Comparison of ENCODE assay signal across 8 cellular contexts in the genomic region with DNA sequence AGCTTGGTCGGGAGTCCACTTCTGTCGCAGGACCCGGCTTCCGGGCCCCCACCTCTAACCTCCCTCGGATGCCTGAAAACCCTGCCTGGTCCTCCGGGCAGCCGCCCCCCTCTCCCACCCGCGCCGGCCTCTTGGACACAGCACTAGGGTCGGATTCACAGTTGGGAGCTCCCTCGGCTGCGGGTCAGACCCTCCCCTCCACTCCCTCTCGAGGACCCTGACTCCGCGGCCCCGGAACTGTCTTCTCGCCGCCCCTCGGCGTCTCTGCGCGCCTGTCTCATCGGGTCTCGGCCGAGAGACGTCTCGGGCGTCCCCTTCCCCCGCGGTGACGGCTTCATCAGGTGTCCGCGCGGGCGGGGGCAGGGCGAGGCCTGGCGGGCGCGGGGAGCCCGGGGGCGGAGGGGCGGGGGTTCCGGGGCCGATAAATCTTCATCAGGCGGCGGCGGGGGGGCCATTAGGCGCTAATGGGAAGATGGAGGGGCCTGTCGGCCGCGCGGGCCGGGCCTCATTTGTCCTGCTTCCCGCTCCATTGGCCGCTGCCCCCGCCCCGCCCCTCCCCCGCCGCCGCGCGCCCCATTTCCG. TPM values are rescaled to one million over a fixed set of nuclear protein-coding genes. Genes with fewer than 3 reads are reported as not detected.
DNase-seq lines count a peak whose midpoint lies in the region; ATAC-seq and TF ChIP-seq lines count a peak whose summit lies in the region.

No MANE protein-coding gene starts in this region.

- TF ChIP-seq CTCF in MM.1S (IDR thresholded peaks at IDR 0.05; ENCODE audit: low read length): no peak

- peaks cover 0 to 4% (median 0%) of the 10 kb centered on the region in 7 donors for H3K9me3 Mint-ChIP-seq in CD4-positive, CD25-positive, alpha-beta regulatory T cell
- H3K9me3 Mint-ChIP-seq in activated T-cell treated with anti-CD3 and anti-CD28 coated beads, Interleukin-2, amount 50 U/mL, for 72 hours: no peaks in the 10 kb centered on the region

- no peaks in the 10 kb centered on the region for H3K79me2 ChIP-seq in MM.1S (ENCODE audit: low read length)

- H3K9me2 ChIP-seq in MM.1S (replicated peaks; ENCODE audit: insufficient read depth, low read length): no peaks in the 10 kb centered on the region

- WGBS in iPS DF 6.9 (ENCODE audit: insufficient coverage, insufficient read length): no CpG with 5 or more reads among the region's 64 CpGs

- no peaks in the 10 kb centered on the region for H4K20me1 ChIP-seq in MM.1S (ENCODE audit: insufficient read depth, low read length)

- H3K4me2 ChIP-seq in MM.1S (ENCODE audit: low read depth, low read length): peak overlapping the region; percentile 77; the same call in 1 of the 2 replicates

- no peaks in the 10 kb centered on the region for H3K27me3 ChIP-seq in CD4-positive, CD25-positive, alpha-beta regulatory T cell (ENCODE audit: control insufficient read depth, insufficient read depth, low read length)
- H3K27me3 ChIP-seq in MM.1S (replicated peaks; ENCODE audit: insufficient read depth, low read length) (peaks cover 22% of the 10 kb centered on the region), iPS DF 6.9 (ENCODE audit: control insufficient read depth, insufficient read depth, low read length) (peaks cover 34% of the 10 kb centered on the region)

- peaks cover 0 to 55% (median 21%) of the 10 kb centered on the region in 4 donors for H3K4me1 Mint-ChIP-seq in CD4-positive, CD25-positive, alpha-beta regulatory T cell
- peaks cover 54% of the 10 kb centered on the region for H3K4me1 Mint-ChIP-seq in activated T-cell treated with anti-CD3 and anti-CD28 coated beads, Interleukin-2, amount 50 U/mL, for 72 hours (ENCODE audit: low read depth)

- H3K4me3 ChIP-seq in CD4-positive, CD25-positive, alpha-beta regulatory T cell (ENCODE audit: low read depth, low read length): no peak overlapping the region
- H3K4me3 ChIP-seq in MM.1S (ENCODE audit: low read length) (peak overlapping the region; percentile 57; the same call in 1 of the 2 replicates), iPS DF 6.9 (ENCODE audit: low read length) (peak overlapping the region; percentile 61; the same call in 1 of the 2 replicates)

- peak in 1 of 2 donors; percentile 32 for ATAC-seq in CD4-positive, CD25-positive, alpha-beta regulatory T cell (ENCODE audit: low read depth in 2 of 2)
- peak; percentile 26 to 39 for ATAC-seq in activated T-cell treated with anti-CD3 and anti-CD28 coated beads, Interleukin-2, amount 50 U/mL, for 72 hours (replicated peaks in 1 of 2)
- ATAC-seq in HG02885 (IDR thresholded peaks at IDR 0.05; ENCODE audit: poor library complexity, unreplicated experiment): no peak

- no peak overlapping the region for H3K9ac ChIP-seq in MM.1S (ENCODE audit: low read length)

- no peaks in the 10 kb centered on the region for H3K9me3 ChIP-seq in CD4-positive, CD25-positive, alpha-beta regulatory T cell (ENCODE audit: control insufficient read depth in 2 of 2, low read length in 2 of 2)
- H3K9me3 ChIP-seq in MM.1S (replicated peaks; ENCODE audit: insufficient read depth, low read length) (no peaks in the 10 kb centered on the region), iPS DF 6.9 (ENCODE audit: control insufficient read depth, insufficient read depth, low read length) (no peaks in the 10 kb centered on the region)

- H3K27me3 Mint-ChIP-seq in CD4-positive, CD25-positive, alpha-beta regulatory T cell: peaks cover 38% of the 10 kb centered on the region
- peaks cover 15% of the 10 kb centered on the region for H3K27me3 Mint-ChIP-seq in activated T-cell treated with anti-CD3 and anti-CD28 coated beads, Interleukin-2, amount 50 U/mL, for 72 hours (ENCODE audit: low read depth)

- H3K27ac Mint-ChIP-seq in CD4-positive, CD25-positive, alpha-beta regulatory T cell: peak overlapping the region in 2 of 3 donors; percentile 38 to 79
- H3K27ac Mint-ChIP-seq in activated T-cell treated with anti-CD3 and anti-CD28 coated beads, Interleukin-2, amount 50 U/mL, for 72 hours: no peak overlapping the region

- H3F3A ChIP-seq in MM.1S (ENCODE audit: insufficient read depth, low read length): no peaks in the 10 kb centered on the region; the same call in 1 of the 2 replicates

- DNase-seq in CD4-positive, CD25-positive, alpha-beta regulatory T cell: peak in 2 of 3 donors; percentile 29 to 36
- DNase-seq in MM.1S: no peak
- peak; percentile 66 to 67 for DNase-seq in activated T-cell treated with anti-CD3 and anti-CD28 coated beads, Interleukin-2, amount 50 U/mL, for 72 hours
- DNase-seq in iPS DF 6.9 (ENCODE audit: low read depth, low spot score): no peak
- DNase-seq in stimulated activated CD4-positive, alpha-beta T cell treated with anti-CD3 and anti-CD28 coated beads, Interleukin-4, amount 100 ng/mL, for 1 hour: peak; percentile 61
- DNase-seq in NCI-H2081 treated with DMSO at 0.1 percent for 48 hours (lab: John Stamatoyannopoulos, UW): no peak
- DNase-seq in H4 (ENCODE audit: low spot score): no peak

- peak overlapping the region; percentile 84 to 90 (median 87) for H3K4me3 Mint-ChIP-seq in CD4-positive, CD25-positive, alpha-beta regulatory T cell
- H3K4me3 Mint-ChIP-seq in activated T-cell treated with anti-CD3 and anti-CD28 coated beads, Interleukin-2, amount 50 U/mL, for 72 hours: peak overlapping the region; percentile 90 to 93

- no peaks in the 10 kb centered on the region for H3K36me3 ChIP-seq in CD4-positive, CD25-positive, alpha-beta regulatory T cell (ENCODE audit: control insufficient read depth, insufficient read depth, low read length)
- H3K36me3 ChIP-seq in MM.1S (replicated peaks; ENCODE audit: insufficient read depth, low read length) (no peaks in the 10 kb centered on the region), iPS DF 6.9 (ENCODE audit: control insufficient read depth, insufficient read depth, low read length) (no peaks in the 10 kb centered on the region)

- H3K27ac ChIP-seq in CD4-positive, CD25-positive, alpha-beta regulatory T cell (ENCODE audit: insufficient read depth, low read length, poor library complexity, severe bottlenecking): peak overlapping the region; percentile 70
- H3K27ac ChIP-seq in MM.1S (ENCODE audit: low read length): no peak overlapping the region
- no peak overlapping the region for H3K27ac ChIP-seq in iPS DF 6.9 (ENCODE audit: low read length)

- no peak overlapping the region for H2AFZ ChIP-seq in MM.1S (ENCODE audit: low read length)

- peaks cover 40% of the 10 kb centered on the region for H3K4me1 ChIP-seq in CD4-positive, CD25-positive, alpha-beta regulatory T cell (ENCODE audit: control insufficient read depth, insufficient read depth, low read length, poor library complexity, severe bottlenecking)
- H3K4me1 ChIP-seq in MM.1S (ENCODE audit: low read length): peaks cover 8% of the 10 kb centered on the region
- no peaks in the 10 kb centered on the region for H3K4me1 ChIP-seq in iPS DF 6.9 (ENCODE audit: control insufficient read depth, insufficient read depth, low read length)

- H3K36me3 Mint-ChIP-seq in CD4-positive, CD25-positive, alpha-beta regulatory T cell: no peaks in the 10 kb centered on the region
- H3K36me3 Mint-ChIP-seq in activated T-cell treated with anti-CD3 and anti-CD28 coated beads, Interleukin-2, amount 50 U/mL, for 72 hours (ENCODE audit: insufficient read depth in 2 of 2): no peaks in the 10 kb centered on the region

RNA-seq across cellular contexts. Expression of a gene that starts 11.7 kb away (rescaled TPM):
- 4.7 TPM for total RNA-seq in CD4-positive, CD25-positive, alpha-beta regulatory T cell
- not detected for polyA plus RNA-seq in CD4-positive, CD25-positive, alpha-beta regulatory T cell
- 1 to 10 TPM; 3.3 to 4.1 TPM for total RNA-seq in activated T-cell treated with anti-CD3 and anti-CD28 coated beads, Interleukin-2, amount 50 U/mL, for 72 hours
- total RNA-seq in H4 (2014; rRNA removed; shearing (Covaris generic)): not detected in 2 replicates

RNA-seq across cellular contexts. Expression of a gene that starts 19.2 kb away (rescaled TPM):
- total RNA-seq in CD4-positive, CD25-positive, alpha-beta regulatory T cell: 94.0 TPM
- 100 to 1,000 TPM; 184 to 261 (median 237) TPM for polyA plus RNA-seq in CD4-positive, CD25-positive, alpha-beta regulatory T cell
- 10 to 100 TPM; 64.5 to 81.0 TPM for total RNA-seq in activated T-cell treated with anti-CD3 and anti-CD28 coated beads, Interleukin-2, amount 50 U/mL, for 72 hours
- total RNA-seq in H4 (2014; rRNA removed; shearing (Covaris generic)): 149 and 167 TPM in 2 replicates

RNA-seq across cellular contexts. Expression of a gene that starts 54.1 kb away (rescaled TPM):
- total RNA-seq in CD4-positive, CD25-positive, alpha-beta regulatory T cell: 11.1 TPM
- polyA plus RNA-seq in CD4-positive, CD25-positive, alpha-beta regulatory T cell: 1 to 10 TPM in 3 of 4 donors, under 1 TPM in 1; 0.92 to 3.5 (median 1.7) TPM
- 1 to 10 TPM; 4.3 to 6.2 TPM for total RNA-seq in activated T-cell treated with anti-CD3 and anti-CD28 coated beads, Interleukin-2, amount 50 U/mL, for 72 hours
- total RNA-seq in H4 (2014; rRNA removed; shearing (Covaris generic)): 2.1 and 2.8 TPM in 2 replicates

RNA-seq across cellular contexts. Expression of a gene that starts 57.0 kb away (rescaled TPM):
- 1,312 TPM for total RNA-seq in CD4-positive, CD25-positive, alpha-beta regulatory T cell
- polyA plus RNA-seq in CD4-positive, CD25-positive, alpha-beta regulatory T cell: 100 to 1,000 TPM; 162 to 187 (median 180) TPM
- 100 to 1,000 TPM; 371 to 446 TPM for total RNA-seq in activated T-cell treated with anti-CD3 and anti-CD28 coated beads, Interleukin-2, amount 50 U/mL, for 72 hours
- total RNA-seq in H4 (2014; rRNA removed; shearing (Covaris generic)): 14.5 and 15.9 TPM in 2 replicates

Comparison
In these comparisons a context has a peak if more than half of its experiments do, and no peak if none do; other contexts are left out.
1. DNase-seq: peak in CD4-positive, CD25-positive, alpha-beta regulatory T cell (2 of 3), activated T-cell treated with anti-CD3 and anti-CD28 coated beads, Interleukin-2, amount 50 U/mL, for 72 hours (2 of 2) and stimulated activated CD4-positive, alpha-beta T cell treated with anti-CD3 and anti-CD28 coated beads, Interleukin-4, amount 100 ng/mL, for 1 hour (single experiment); none in MM.1S (single experiment), iPS DF 6.9 (single experiment), NCI-H2081 treated with DMSO at 0.1 percent for 48 hours (single experiment) and H4 (single experiment).